ENCODE assay signal across 8 cellular contexts in the genomic region with DNA sequence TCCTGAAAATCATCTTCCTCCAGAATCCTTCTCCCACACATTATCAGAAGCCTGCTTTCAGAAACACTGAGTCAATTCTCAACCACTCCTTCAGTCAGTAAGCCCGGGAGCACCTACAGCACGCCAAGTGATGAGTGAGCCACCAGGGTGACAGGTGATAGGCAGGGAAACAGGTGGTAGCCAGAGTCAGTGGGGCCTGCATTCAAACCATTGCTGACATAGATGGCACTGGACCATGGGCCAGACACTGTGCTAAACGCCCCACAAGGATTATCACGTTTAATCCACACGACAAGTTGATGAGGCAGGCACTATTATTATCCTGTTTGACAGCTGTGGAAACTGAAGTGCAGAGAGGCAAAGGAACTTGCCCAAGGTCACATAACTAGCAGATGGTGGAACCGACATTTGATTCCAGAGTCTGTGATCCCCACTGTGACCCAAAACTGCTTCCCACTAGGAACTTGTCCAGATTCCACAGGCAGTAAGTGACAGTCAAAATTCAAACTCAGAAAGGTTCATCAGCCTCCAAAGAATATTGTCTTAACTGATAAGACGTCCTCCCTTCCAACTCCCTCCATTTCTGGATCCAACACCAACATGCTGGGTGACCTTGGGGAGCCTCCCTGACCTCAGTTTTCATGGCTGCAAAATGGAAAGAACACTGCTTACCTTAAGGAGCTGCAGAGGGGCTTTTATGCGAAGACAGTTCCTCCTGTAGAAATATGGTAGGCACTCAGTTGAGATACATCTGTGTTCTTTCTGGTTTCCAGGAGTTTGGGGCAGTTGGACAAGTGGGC. TPM values are rescaled to one million over a fixed set of nuclear protein-coding genes. Genes with fewer than 3 reads are reported as not detected.
DNase-seq lines count a peak whose midpoint lies in the region; ATAC-seq and TF ChIP-seq lines count a peak whose summit lies in the region.

No MANE protein-coding gene starts in this region.

- H3K4me2 ChIP-seq in OCI-LY7 (ENCODE audit: low read length): peak overlapping the region; percentile 39

- H3K4me1 Mint-ChIP-seq in osteocyte (ENCODE audit: unreplicated experiment): peaks cover 55% of the 10 kb centered on the region

- CTCF ChIA-PET in OCI-LY7 (lab: Charles Lee; ENCODE audit: unreplicated experiment): interaction anchor here (2.2 kb wide), 1 partner anchor 13 kb away, joined by 10 read pairs; no protein-coding TSS in a partner anchor

- no TSS peak for BruUV-seq in OCI-LY7 (replicated peaks; lab: Mats Ljungman, UMichigan)

- TF ChIP-seq CTCF in OCI-LY7 (conservative IDR thresholded peaks at IDR 0.05; ENCODE audit: low read length): no peak
- TF ChIP-seq CTCF in osteocyte (IDR thresholded peaks at IDR 0.05): no peak

- no peaks in the 10 kb centered on the region for H3K9me3 Mint-ChIP-seq in osteocyte (ENCODE audit: unreplicated experiment)

- H3K4me3 ChIP-seq in OCI-LY7 (ENCODE audit: low read depth, low read length, poor library complexity, severe bottlenecking): no peak overlapping the region

- intact Hi-C loops in OCI-LY7 (cut with micrococcal nuclease; ENCODE audit: unreplicated experiment): no loop called here

- H4K20me1 ChIP-seq in OCI-LY7 (ENCODE audit: insufficient read depth, low read length): no peaks in the 10 kb centered on the region

- H3K4me3 Mint-ChIP-seq in osteocyte (ENCODE audit: unreplicated experiment): no peak overlapping the region

- peaks cover 26% of the 10 kb centered on the region for H3K36me3 ChIP-seq in OCI-LY7 (ENCODE audit: insufficient read depth, low read length)

- DNase-seq in DMS 273 treated with DMSO at 0.1 percent for 48 hours (lab: John Stamatoyannopoulos, UW) (peak; percentile 34), OCI-LY7 (ENCODE audit: low spot score) (peak; percentile 65), dermis blood vessel endothelial cell (peak; percentile 57), osteocyte (ENCODE audit: extremely low spot score, unreplicated experiment) (no peak), Ammon's horn (ENCODE audit: low spot score) (no peak), NCI-H2227 treated with DMSO at 0.1 percent for 48 hours (lab: John Stamatoyannopoulos, UW) (no peak), LoVo (ENCODE audit: low spot score) (no peak)

- peak overlapping the region; percentile 95 for H3K27ac Mint-ChIP-seq in osteocyte (ENCODE audit: unreplicated experiment)

- no peaks in the 10 kb centered on the region for H3K36me3 Mint-ChIP-seq in osteocyte (ENCODE audit: unreplicated experiment)

- no peaks in the 10 kb centered on the region for H3K9me2 ChIP-seq in OCI-LY7 (ENCODE audit: insufficient read depth, low read length)

- ATAC-seq in GM18867 (IDR thresholded peaks at IDR 0.05; ENCODE audit: unreplicated experiment): no peak

- no peaks in the 10 kb centered on the region for H3K79me2 ChIP-seq in OCI-LY7 (ENCODE audit: insufficient read depth, low read depth, low read length)

- H3K27me3 Mint-ChIP-seq in osteocyte (ENCODE audit: unreplicated experiment): no peaks in the 10 kb centered on the region

- peak overlapping the region; percentile 68 for H3K27ac ChIP-seq in OCI-LY7 (ENCODE audit: low read depth, low read length, poor library complexity, severe bottlenecking)

- POLR2A ChIA-PET in OCI-LY7 (lab: Charles Lee): interaction anchor here (0.7 to 11.8 kb wide), 6 partner anchors 10 to 28 kb away, joined by 3 to 302 read pairs (median 4); a partner anchor contains a TSS

- peak overlapping the region; percentile 60 for H2AFZ ChIP-seq in OCI-LY7 (ENCODE audit: low read length)

- H3K4me1 ChIP-seq in OCI-LY7 (ENCODE audit: insufficient read depth, low read length, poor library complexity, severe bottlenecking): peaks cover 79% of the 10 kb centered on the region

- H3K9me3 ChIP-seq in OCI-LY7 (ENCODE audit: low read length): peaks cover 30% of the 10 kb centered on the region

RNA-seq across cellular contexts. Expression of a gene that starts 23.9 kb away (rescaled TPM):
- 44.6 and 53.0 TPM in 2 replicates for total RNA-seq in OCI-LY7 (2014; rRNA removed; shearing (Covaris generic))
- total RNA-seq in OCI-LY7 (2022) (168 and 200 TPM in 2 replicates), dermis blood vessel endothelial cell (21.3 and 49.0 TPM in 2 replicates), osteocyte (50.2 and 51.1 TPM in 2 replicates)

Comparison
In these comparisons a context has a peak if more than half of its experiments do, and no peak if none do; other contexts are left out.
1. DNase-seq: peak in DMS 273 treated with DMSO at 0.1 percent for 48 hours (single experiment), OCI-LY7 (single experiment) and dermis blood vessel endothelial cell (single experiment); none in osteocyte (single experiment), Ammon's horn (single experiment), NCI-H2227 treated with DMSO at 0.1 percent for 48 hours (single experiment) and LoVo (single experiment).